27 cellular contexts compared by ENCODE assay signal in the genomic region with DNA sequence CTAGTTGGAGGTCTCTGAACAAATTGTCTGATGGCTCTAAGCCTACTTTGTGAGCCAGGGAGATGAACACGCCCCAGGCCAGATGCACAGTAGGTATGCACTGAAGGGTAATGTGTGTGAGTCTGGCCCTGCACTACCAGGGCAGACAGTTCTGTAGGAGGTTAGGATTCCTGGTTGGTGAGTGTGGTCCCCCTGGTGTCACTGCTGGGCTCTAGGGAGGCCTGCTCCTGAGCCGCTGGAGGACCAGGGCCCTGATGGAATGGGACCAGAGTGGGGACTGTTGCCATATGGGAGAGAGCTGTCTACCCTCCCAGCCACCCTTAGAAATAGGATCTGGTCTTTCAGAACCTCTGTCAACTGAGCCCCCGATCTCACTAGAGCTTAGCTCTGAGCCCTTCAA. TPM values are rescaled to one million over a fixed set of nuclear protein-coding genes. Genes with fewer than 3 reads are reported as not detected.
"Had no signal": no experiment of that assay in that cellular context is flagged by ENCODE, and none has a peak within 500 bp of the region (broad histone marks: within the 10 kb centered on the region; RNA-seq: fewer than 3 reads in every experiment).

No MANE protein-coding gene starts in this region.

- H3K4me2 ChIP-seq: smooth muscle cell had no signal

- DNase-seq: colonic mucosa; effector memory CD4-positive, alpha-beta T cell; gastrocnemius medialis; head of caudate nucleus; mesenchymal stem cell; midbrain; naive thymus-derived CD4-positive, alpha-beta T cell; occipital lobe; right lobe of liver; stimulated activated CD4-positive, alpha-beta T cell treated with anti-CD3 and anti-CD28 coated beads, Interleukin-2, amount 100 ng/mL, for 24 hours; stimulated activated CD4-positive, alpha-beta T cell treated with anti-CD3 and anti-CD28 coated beads, Interleukin-4, amount 100 ng/mL, for 24 hours; stimulated activated naive CD8-positive, alpha-beta T cell treated with anti-CD3 and anti-CD28 coated beads, Interleukin-15, Interleukin-2, amounts not matched to agents 100 U/mL and 50 U/mL, for 24 hours; substantia nigra; testis; tibial artery had no signal

- H3K9me3 Mint-ChIP-seq: central memory CD8-positive, alpha-beta T cell; dendritic cell treated with granulocyte-macrophage colony-stimulating factor and Interleukin-4, amounts not matched to agents 40 ng/mL and 50 ng/mL, for 4 days; naive thymus-derived CD4-positive, alpha-beta T cell; nephron; stimulated activated effector memory CD8-positive, alpha-beta T cell treated with anti-CD3 and anti-CD28 coated beads, Interleukin-12 subunit alpha, Interleukin-12 subunit beta, amount 100 ng/mL, for 72 hours; type B pancreatic cell had no signal

- H3K36me3 Mint-ChIP-seq: naive thymus-derived CD4-positive, alpha-beta T cell; stimulated activated effector memory CD8-positive, alpha-beta T cell treated with anti-CD3 and anti-CD28 coated beads, Interleukin-12 subunit alpha, Interleukin-12 subunit beta, amount 100 ng/mL, for 72 hours; type B pancreatic cell had no signal

- H3K27ac Mint-ChIP-seq: dendritic cell treated with granulocyte-macrophage colony-stimulating factor and Interleukin-4, amounts not matched to agents 40 ng/mL and 50 ng/mL, for 4 days; naive thymus-derived CD4-positive, alpha-beta T cell; nephron; progenitor cell of endocrine pancreas; stimulated activated effector memory CD8-positive, alpha-beta T cell treated with anti-CD3 and anti-CD28 coated beads, Interleukin-12 subunit alpha, Interleukin-12 subunit beta, amount 100 ng/mL, for 72 hours; type B pancreatic cell had no signal

- H3K9me3 ChIP-seq: colonic mucosa, gastrocnemius medialis, pancreas, right lobe of liver, testis, tibial artery had no signal

- H3K27me3 ChIP-seq: colonic mucosa, gastrocnemius medialis, pancreas, right lobe of liver, testis, tibial artery had no signal

- H3K27me3 Mint-ChIP-seq: central memory CD8-positive, alpha-beta T cell had no signal

- H3K27ac ChIP-seq: colonic mucosa, gastrocnemius medialis, pancreas, right lobe of liver, testis, tibial artery had no signal

- H3K4me3 Mint-ChIP-seq: central memory CD8-positive, alpha-beta T cell; dendritic cell treated with granulocyte-macrophage colony-stimulating factor and Interleukin-4, amounts not matched to agents 40 ng/mL and 50 ng/mL, for 4 days; naive thymus-derived CD4-positive, alpha-beta T cell; nephron; stimulated activated effector memory CD8-positive, alpha-beta T cell treated with anti-CD3 and anti-CD28 coated beads, Interleukin-12 subunit alpha, Interleukin-12 subunit beta, amount 100 ng/mL, for 72 hours; type B pancreatic cell had no signal

- ATAC-seq: gastrocnemius medialis; left lobe of liver; naive thymus-derived CD4-positive, alpha-beta T cell; pancreas; right lobe of liver; stimulated activated effector memory CD8-positive, alpha-beta T cell treated with anti-CD3 and anti-CD28 coated beads, Interleukin-12 subunit alpha, Interleukin-12 subunit beta, amount 100 ng/mL, for 72 hours; stimulated activated naive CD8-positive, alpha-beta T cell treated with anti-CD3 and anti-CD28 coated beads, Interleukin-15, Interleukin-2, amounts not matched to agents 100 U/mL and 50 U/mL, for 24 hours had no signal

- H3K4me3 ChIP-seq: colonic mucosa, gastrocnemius medialis, pancreas, right lobe of liver, smooth muscle cell, testis, tibial artery had no signal

- H3K36me3 ChIP-seq: colonic mucosa, gastrocnemius medialis, pancreas, right lobe of liver, tibial artery had no signal

- H3K4me1 ChIP-seq: colonic mucosa, gastrocnemius medialis, pancreas, right lobe of liver, tibial artery had no signal

RNA-seq across cellular contexts. Expression of a gene that starts 42.0 kb away (rescaled TPM):
- total RNA-seq: chondrocyte, glomerular endothelial cell, lung microvascular endothelial cell had no signal
